In the genomic region with DNA sequence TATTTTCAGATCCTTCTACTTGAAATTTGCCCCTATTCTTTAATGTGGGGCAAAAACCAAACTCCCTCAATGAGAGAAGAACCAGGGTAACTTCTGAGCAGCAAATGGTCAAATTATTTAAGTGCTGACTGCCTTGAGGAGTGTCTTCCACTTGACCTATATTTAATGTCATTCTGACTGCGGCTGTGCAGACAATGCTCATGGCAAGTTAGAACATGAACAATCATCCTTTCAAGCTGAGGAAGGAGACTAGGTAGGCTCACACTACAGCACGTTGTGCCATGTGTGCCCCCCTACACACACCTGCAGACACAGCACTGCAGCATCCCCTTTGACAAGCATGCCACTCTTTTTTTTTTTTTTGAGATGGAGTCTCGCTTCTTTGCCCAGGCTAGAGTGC, we compare ENCODE assay signal across 29 cellular contexts.
A peak's percentile ranks its signal among the peaks of the same experiment; 100 is the strongest.
DNase-seq lines count a peak whose midpoint lies in the region; ATAC-seq and TF ChIP-seq lines count a peak whose summit lies in the region.
"Had no signal": no experiment of that assay in that cellular context is flagged by ENCODE, and none has a peak within 500 bp of the region (broad histone marks: within the 10 kb centered on the region; RNA-seq: fewer than 3 reads in every experiment).

No MANE protein-coding gene starts in this region.

- peaks cover 44% of the 10 kb centered on the region for H3K36me3 ChIP-seq in DOHH2 (ENCODE audit: control insufficient read depth, low read length)
- peaks cover 43% of the 10 kb centered on the region for H3K36me3 ChIP-seq in OCI-LY7 (ENCODE audit: insufficient read depth, low read length)
- no peaks in the 10 kb centered on the region for H3K36me3 ChIP-seq in smooth muscle cell (ENCODE audit: low read depth)
- H3K36me3 ChIP-seq: cardiac muscle cell, left lung, MG63, ovary, SJCRH30, upper lobe of right lung, WERI-Rb-1 had no signal

- WGBS in smooth muscle cell (ENCODE audit: low lambda C conversion rate) = 77% methylated on average over 3 of the region's 3 CpGs

- H3F3A ChIP-seq in DOHH2 (ENCODE audit: control insufficient read depth, insufficient read depth) (peaks cover 8% of the 10 kb centered on the region; the same call in 1 of the 2 replicates), smooth muscle cell (ENCODE audit: low read depth) (peaks cover 3% of the 10 kb centered on the region)

- no peak overlapping the region for H3K9ac ChIP-seq in smooth muscle cell (ENCODE audit: low read depth)

- TF ChIP-seq CTCF in DOHH2 (IDR thresholded peaks at IDR 0.05; ENCODE audit: low read depth, low read length, poor library complexity, severe bottlenecking) (no peak), OCI-LY7 (conservative IDR thresholded peaks at IDR 0.05; ENCODE audit: low read length) (no peak), smooth muscle cell (IDR thresholded peaks at IDR 0.05; ENCODE audit: borderline replicate concordance, insufficient read depth, poor library complexity, severe bottlenecking) (no peak)

- H3K9me3 ChIP-seq in DOHH2 (ENCODE audit: control insufficient read depth, insufficient read depth, low read length) = no peaks in the 10 kb centered on the region
- peaks cover 3% of the 10 kb centered on the region; the same call in 1 of the 2 replicates for H3K9me3 ChIP-seq in OCI-LY7 (ENCODE audit: low read length)
- H3K9me3 ChIP-seq in smooth muscle cell (replicated peaks; ENCODE audit: low read depth) = no peaks in the 10 kb centered on the region
- H3K9me3 ChIP-seq: left lung, MG63, ovary, SJCRH30, upper lobe of right lung had no signal

- H3K9me2 ChIP-seq in DOHH2 (replicated peaks; ENCODE audit: control insufficient read depth, low read length) = no peaks in the 10 kb centered on the region
- no peaks in the 10 kb centered on the region for H3K9me2 ChIP-seq in OCI-LY7 (ENCODE audit: insufficient read depth, low read length)

- intact Hi-C loops in OCI-LY7 (cut with micrococcal nuclease; ENCODE audit: unreplicated experiment) = no loop called here

- POLR2A ChIA-PET in OCI-LY7 (lab: Charles Lee) = interaction anchor here (0.5 to 4.6 kb wide), 15 partner anchors 10 to 127 kb away, joined by 3 to 14 read pairs (median 4); partner anchors contain the start of gene OSBPL10

- H2AFZ ChIP-seq in OCI-LY7 (ENCODE audit: low read length) (no peak overlapping the region), smooth muscle cell (ENCODE audit: low read depth) (no peak overlapping the region)

- BruUV-seq in OCI-LY7 (replicated peaks; lab: Mats Ljungman, UMichigan) = no TSS peak

- H3K27ac ChIP-seq in DOHH2 (ENCODE audit: low read depth, low read length) = no peak overlapping the region
- H3K27ac ChIP-seq in OCI-LY7 (ENCODE audit: low read depth, low read length, poor library complexity, severe bottlenecking) = peak overlapping the region; percentile 90
- H3K27ac ChIP-seq in smooth muscle cell (ENCODE audit: low read depth) = no peak overlapping the region
- H3K27ac ChIP-seq: cardiac muscle cell, left lung, ovary, SJCRH30, upper lobe of right lung, WERI-Rb-1 had no signal

- peak; percentile 42 for ATAC-seq in esophagus mucosa
- ATAC-seq: left lung, Panc1, upper lobe of right lung had no signal

- H3K79me2 ChIP-seq in DOHH2 (ENCODE audit: control insufficient read depth, low read length) (peaks cover 98% of the 10 kb centered on the region), OCI-LY7 (ENCODE audit: insufficient read depth, low read depth, low read length) (peaks cover 99% of the 10 kb centered on the region), smooth muscle cell (ENCODE audit: low read depth) (peaks cover 90% of the 10 kb centered on the region)

- H3K4me2 ChIP-seq in DOHH2 (ENCODE audit: low read length) = peak overlapping the region; percentile 22; the same call in 1 of the 2 replicates
- peak overlapping the region; percentile 55 for H3K4me2 ChIP-seq in OCI-LY7 (ENCODE audit: low read length)
- no peak overlapping the region for H3K4me2 ChIP-seq in smooth muscle cell

- no peak overlapping the region for H3K4me3 ChIP-seq in DOHH2 (ENCODE audit: low read length)
- H3K4me3 ChIP-seq in OCI-LY7 (ENCODE audit: low read depth, low read length, poor library complexity, severe bottlenecking) = no peak overlapping the region
- no peak overlapping the region for H3K4me3 ChIP-seq in smooth muscle cell
- H3K4me3 ChIP-seq: cardiac muscle cell, left lung, MG63, ovary, SJCRH30, upper lobe of right lung had no signal

- peaks cover 99% of the 10 kb centered on the region for H3K4me1 ChIP-seq in DOHH2 (ENCODE audit: control insufficient read depth, low read length)
- peaks cover 99% of the 10 kb centered on the region for H3K4me1 ChIP-seq in OCI-LY7 (ENCODE audit: insufficient read depth, low read length, poor library complexity, severe bottlenecking)
- no peaks in the 10 kb centered on the region for H3K4me1 ChIP-seq in smooth muscle cell (ENCODE audit: low read depth)
- H3K4me1 ChIP-seq: left lung, SJCRH30 had no signal

- H4K20me1 ChIP-seq in DOHH2 (ENCODE audit: control insufficient read depth, insufficient read depth, low read depth, low read length) (peaks cover 11% of the 10 kb centered on the region; the same call in 1 of the 2 replicates), OCI-LY7 (ENCODE audit: insufficient read depth, low read length) (no peaks in the 10 kb centered on the region), smooth muscle cell (ENCODE audit: low read depth) (peaks cover 65% of the 10 kb centered on the region)

- CTCF ChIA-PET in OCI-LY7 (lab: Charles Lee; ENCODE audit: unreplicated experiment) = interaction anchor here (0.6 kb wide), 1 partner anchor 13 kb away, joined by 3 read pairs; no protein-coding TSS in a partner anchor

- DNase-seq in NCI-H1105 treated with DMSO at 0.1 percent for 48 hours (lab: John Stamatoyannopoulos, UW) (peak; percentile 40), OCI-LY7 (ENCODE audit: low spot score) (peak; percentile 41), smooth muscle cell (lab: John Stamatoyannopoulos, UW; ENCODE audit: unreplicated experiment) (no peak), nucleus accumbens (lab: John Stamatoyannopoulos, UW) (no peak)
- DNase-seq in stimulated activated CD4-positive, alpha-beta T cell treated with anti-CD3 and anti-CD28 coated beads, Interleukin-12 subunit alpha, Interleukin-12 subunit beta, amount 100 ng/mL, for 4 hours = no peak
- DNase-seq: activated CD4-positive, alpha-beta T cell treated with anti-CD3 and anti-CD28 coated beads for 48 hours; activated effector memory CD4-positive, alpha-beta T cell treated with anti-CD3 and anti-CD28 coated beads, Interleukin-2, amount 50 U/mL, for 16 hours; activated naive CD8-positive, alpha-beta T cell treated with anti-CD3 and anti-CD28 coated beads for 36 hours; anterior cingulate cortex; C1 segment of cervical spinal cord; COR-L47; glutamatergic neuron; H7; KBM-7; left lung; mesendoderm; MG63; NCI-H1436; NCI-H2081; ovary; SJCRH30; stimulated activated naive B cell treated with anti-CD40 and anti-IgM and Interleukin-4, amounts not matched to agents 10 μg/mL and 1 μg/mL and 100 μg/mL, for 72 hours; substantia nigra; upper lobe of right lung; WERI-Rb-1 had no signal

- H3K27me3 ChIP-seq in DOHH2 (ENCODE audit: control insufficient read depth, low read length) (no peaks in the 10 kb centered on the region), smooth muscle cell (ENCODE audit: low read depth) (no peaks in the 10 kb centered on the region)
- H3K27me3 ChIP-seq: cardiac muscle cell, left lung, MG63, ovary, SJCRH30, upper lobe of right lung had no signal

Comparison
In these comparisons a context has a peak if more than half of its experiments do, and no peak if none do; other contexts are left out.
1. DNase-seq: peak in NCI-H1105 treated with DMSO at 0.1 percent for 48 hours (single experiment) and OCI-LY7 (single experiment); none in stimulated activated CD4-positive, alpha-beta T cell treated with anti-CD3 and anti-CD28 coated beads, Interleukin-12 subunit alpha, Interleukin-12 subunit beta, amount 100 ng/mL, for 4 hours (single experiment), smooth muscle cell (single experiment) and nucleus accumbens (0 of 56).